In genomic region chr3:193229851-193230250, GRCh38 we compare ENCODE assay signal across 19 cellular contexts. TPM values are rescaled to one million over a fixed set of nuclear protein-coding genes. Genes with fewer than 3 reads are reported as not detected.
DNase-seq lines count a peak whose midpoint lies in the region; ATAC-seq and TF ChIP-seq lines count a peak whose summit lies in the region.
"Had no signal": no experiment of that assay in that cellular context is flagged by ENCODE, and none has a peak within 500 bp of the region (broad histone marks: within the 10 kb centered on the region; RNA-seq: fewer than 3 reads in every experiment).

No MANE protein-coding gene starts in this region.

- no peaks in the 10 kb centered on the region for H3K27me3 Mint-ChIP-seq in activated CD4-positive, alpha-beta T cell treated with anti-CD3 and anti-CD28 coated beads, Interleukin-2, amount 10 ng/mL, durations not matched to agents 7 days and 5 days

- H3K4me1 Mint-ChIP-seq in activated CD4-positive, alpha-beta T cell treated with anti-CD3 and anti-CD28 coated beads, Interleukin-2, amount 10 ng/mL, durations not matched to agents 7 days and 5 days: no peaks in the 10 kb centered on the region
- H3K4me1 Mint-ChIP-seq: IgD-negative memory B cell had no signal

- H3K27ac ChIP-seq in WERI-Rb-1: peak overlapping the region; percentile 84

- H3K4me3 ChIP-seq in WERI-Rb-1 (ENCODE audit: low read depth, low read length): no peak overlapping the region
- H3K4me3 ChIP-seq: GM12878 had no signal

- no peak overlapping the region for H3K4me3 Mint-ChIP-seq in activated CD4-positive, alpha-beta T cell treated with anti-CD3 and anti-CD28 coated beads, Interleukin-2, amount 10 ng/mL, durations not matched to agents 7 days and 5 days
- H3K4me3 Mint-ChIP-seq: CD4-positive, alpha-beta T cell; IgD-negative memory B cell had no signal

- no peaks in the 10 kb centered on the region for H3K27me3 ChIP-seq in WERI-Rb-1 (ENCODE audit: insufficient read depth, low read depth, severe bottlenecking)

- no peaks in the 10 kb centered on the region for H3K9me3 ChIP-seq in WERI-Rb-1 (ENCODE audit: severe bottlenecking)

- ATAC-seq in GM21447 (IDR thresholded peaks at IDR 0.05; ENCODE audit: unreplicated experiment): no peak
- ATAC-seq: GM12878, Panc1, SK-N-SH treated with all-trans-retinoic acid at 6 μM for 48 hours had no signal

- no peaks in the 10 kb centered on the region for H3K36me3 Mint-ChIP-seq in activated CD4-positive, alpha-beta T cell treated with anti-CD3 and anti-CD28 coated beads, Interleukin-2, amount 10 ng/mL, durations not matched to agents 7 days and 5 days (ENCODE audit: low read depth)
- H3K36me3 Mint-ChIP-seq: IgD-negative memory B cell had no signal

- no peak for TF ChIP-seq CTCF in WERI-Rb-1 (IDR thresholded peaks at IDR 0.05; ENCODE audit: low read depth, low read length)

- POLR2A ChIA-PET in activated CD4-positive, alpha-beta T cell treated with anti-CD3 and anti-CD28 coated beads, Interleukin-2, amount 10 ng/mL, durations not matched to agents 7 days and 5 days (lab: Charles Lee): no interaction called here

- CTCF ChIA-PET in activated CD4-positive, alpha-beta T cell treated with anti-CD3 and anti-CD28 coated beads, Interleukin-2, amount 10 ng/mL, durations not matched to agents 7 days and 5 days (lab: Charles Lee): no interaction called here

- H3K27ac Mint-ChIP-seq in activated CD4-positive, alpha-beta T cell treated with anti-CD3 and anti-CD28 coated beads, Interleukin-2, amount 10 ng/mL, durations not matched to agents 7 days and 5 days: no peak overlapping the region
- H3K27ac Mint-ChIP-seq: CD4-positive, alpha-beta T cell; IgD-negative memory B cell had no signal

- DNase-seq in NCI-H128 (lab: John Stamatoyannopoulos, UW; ENCODE audit: unreplicated experiment): peak; percentile 41
- DNase-seq in NCI-H1694 treated with DMSO at 0.1 percent for 48 hours (lab: John Stamatoyannopoulos, UW): peak; percentile 43
- no peak for DNase-seq in WERI-Rb-1
- DNase-seq in lung microvascular endothelial cell (ENCODE audit: low read depth in 2 of 2): peak; percentile 45 to 52
- DNase-seq in midbrain (lab: John Stamatoyannopoulos, UW): no peak
- DNase-seq in activated CD4-positive, alpha-beta T cell treated with anti-CD3 and anti-CD28 coated beads, Interleukin-2, amount 10 ng/mL, durations not matched to agents 7 days and 5 days: no peak
- DNase-seq: CD4-positive, alpha-beta T cell; COR-L47; DND-41; NCI-H1105; NCI-H2081 treated with DMSO at 0.1 percent for 48 hours; NCI-H226; NCI-H526; SIG-M5 had no signal

- H3K36me3 ChIP-seq in WERI-Rb-1: no peaks in the 10 kb centered on the region

- no peaks in the 10 kb centered on the region for H3K9me3 Mint-ChIP-seq in activated CD4-positive, alpha-beta T cell treated with anti-CD3 and anti-CD28 coated beads, Interleukin-2, amount 10 ng/mL, durations not matched to agents 7 days and 5 days
- H3K9me3 Mint-ChIP-seq: CD4-positive, alpha-beta T cell; IgD-negative memory B cell had no signal

RNA-seq across cellular contexts. Expression of gene PLAAT1, which starts 11.2 kb away (rescaled TPM):
- total RNA-seq in lung microvascular endothelial cell: 0.20 and 0.44 TPM in 2 replicates
- not detected for total RNA-seq in activated CD4-positive, alpha-beta T cell treated with anti-CD3 and anti-CD28 coated beads, Interleukin-2, amount 10 ng/mL, durations not matched to agents 7 days and 5 days
- total RNA-seq: CD4-positive, alpha-beta T cell; GM12878 had no signal

Comparison
In these comparisons a context has a peak if more than half of its experiments do, and no peak if none do; other contexts are left out.
1. DNase-seq: peak in NCI-H128 (single experiment), NCI-H1694 treated with DMSO at 0.1 percent for 48 hours (single experiment) and lung microvascular endothelial cell (2 of 2); none in WERI-Rb-1 (single experiment), midbrain (single experiment) and activated CD4-positive, alpha-beta T cell treated with anti-CD3 and anti-CD28 coated beads, Interleukin-2, amount 10 ng/mL, durations not matched to agents 7 days and 5 days (single experiment).